15 cellular contexts compared by ENCODE assay signal in the genomic region with DNA sequence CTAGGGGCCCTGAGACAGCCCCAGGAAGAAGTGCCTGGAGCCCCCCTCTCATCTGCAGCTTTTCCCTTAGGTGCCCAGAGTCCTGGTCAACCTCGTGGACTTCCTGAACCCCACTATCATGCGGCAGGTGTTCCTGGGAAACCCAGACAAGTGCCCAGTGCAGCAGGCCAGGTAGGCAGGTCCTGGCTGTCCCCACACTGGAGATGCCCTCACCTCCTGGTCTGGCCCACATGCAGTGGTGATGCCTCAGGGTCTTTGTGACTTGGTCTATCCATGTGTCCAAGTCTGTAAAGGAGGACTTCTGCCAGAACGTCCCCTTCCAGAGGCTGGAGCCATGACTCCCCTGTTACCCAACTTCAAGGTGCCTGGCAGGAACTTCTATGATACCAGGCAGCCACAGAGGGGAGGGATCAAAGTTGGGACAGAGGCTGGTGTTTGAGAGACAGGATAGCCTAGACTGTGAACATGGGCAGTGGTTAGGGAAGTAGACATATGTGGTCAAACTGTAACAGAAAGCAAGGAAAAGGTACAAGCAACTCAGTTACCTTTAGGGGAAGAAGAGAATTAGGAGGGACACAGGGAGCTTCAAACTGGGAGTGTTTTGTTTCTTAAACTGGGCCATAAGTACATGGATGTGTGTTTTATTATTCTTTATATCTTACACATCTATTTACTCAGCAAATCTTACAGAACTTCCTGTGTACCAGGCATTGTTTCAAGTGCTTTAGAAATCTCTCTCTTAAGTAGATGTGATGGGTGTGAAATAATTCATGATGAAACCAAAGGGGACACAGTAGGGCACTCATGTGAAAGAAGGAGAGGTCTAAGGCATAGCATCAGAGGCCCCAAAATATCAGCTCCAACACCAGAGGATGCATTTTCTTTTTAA.
DNase-seq lines count a peak whose midpoint lies in the region; TF ChIP-seq lines count a peak whose summit lies in the region.
"Had no signal": no experiment of that assay in that cellular context is flagged by ENCODE, and none has a peak within 500 bp of the region (broad histone marks: within the 10 kb centered on the region; RNA-seq: fewer than 3 reads in every experiment).

No MANE protein-coding gene starts in this region.

- TF ChIP-seq CTCF in C4-2B (conservative IDR thresholded peaks at IDR 0.05) (no peak), Loucy (conservative IDR thresholded peaks at IDR 0.05; ENCODE audit: low read length) (no peak)

- no peak overlapping the region for H2AK5ac ChIP-seq in neuronal stem cell (ENCODE audit: low read depth, low read length)

- H3K4me1 ChIP-seq in Loucy (ENCODE audit: insufficient read depth, low read length, poor library complexity, severe bottlenecking): peaks cover 14% of the 10 kb centered on the region
- H3K4me1 ChIP-seq in neuronal stem cell (ENCODE audit: control insufficient read depth in 2 of 2, insufficient read depth in 1 of 2, low read depth in 1 of 2, low read length in 2 of 2): peaks cover 12% of the 10 kb centered on the region in 2 donors

- no peak overlapping the region for H3K14ac ChIP-seq in neuronal stem cell (ENCODE audit: low read length)

- no peaks in the 10 kb centered on the region for H4K20me1 ChIP-seq in Loucy (ENCODE audit: insufficient read depth, low read length, poor library complexity, severe bottlenecking)

- H3K4me3 ChIP-seq in Loucy (ENCODE audit: low read length, poor library complexity, severe bottlenecking) (no peak overlapping the region), neuronal stem cell (ENCODE audit: low read length in 2 of 2) (no peak overlapping the region)
- H3K4me3 ChIP-seq: ovary had no signal

- no peak overlapping the region for H3K4ac ChIP-seq in neuronal stem cell (ENCODE audit: low read length)

- H2BK12ac ChIP-seq in neuronal stem cell (ENCODE audit: low read length): no peak overlapping the region

- H3K4me2 ChIP-seq in Loucy (ENCODE audit: low read depth, low read length, poor library complexity, severe bottlenecking) (peak overlapping the region; percentile 31), neuronal stem cell (ENCODE audit: insufficient read depth, low read length, poor library complexity, severe bottlenecking) (no peak overlapping the region)

- H3K9me2 ChIP-seq in Loucy (replicated peaks; ENCODE audit: low read depth, low read length): no peaks in the 10 kb centered on the region

- H2BK15ac ChIP-seq in neuronal stem cell (ENCODE audit: low read length): no peak overlapping the region

- H3K27ac ChIP-seq in C4-2B: peak overlapping the region; percentile 88
- peak overlapping the region; percentile 30 for H3K27ac ChIP-seq in adipose tissue (ENCODE audit: low read depth, low read length)
- no peak overlapping the region for H3K27ac ChIP-seq in neuronal stem cell (replicated peaks; ENCODE audit: low read length)
- H3K27ac ChIP-seq: ovary had no signal

- H3K79me1 ChIP-seq in neuronal stem cell (ENCODE audit: low read depth, low read length): no peaks in the 10 kb centered on the region

- H3K23ac ChIP-seq in neuronal stem cell (ENCODE audit: low read depth, low read length, poor library complexity): no peak overlapping the region

- no peaks in the 10 kb centered on the region for H3K36me3 ChIP-seq in Loucy (ENCODE audit: insufficient read depth, low read length)
- H3K36me3 ChIP-seq in neuronal stem cell (replicated peaks in 1 of 2; ENCODE audit: control insufficient read depth in 2 of 2, insufficient read depth in 2 of 2, low read length in 2 of 2): no peaks in the 10 kb centered on the region
- H3K36me3 ChIP-seq: ovary had no signal

- peak overlapping the region; percentile 66 for H2AFZ ChIP-seq in Loucy (ENCODE audit: low read length)
- no peak overlapping the region for H2AFZ ChIP-seq in neuronal stem cell (ENCODE audit: low read length)

- H3K9me3 ChIP-seq in Loucy (ENCODE audit: insufficient read depth, low read depth, low read length) (no peaks in the 10 kb centered on the region), neuronal stem cell (replicated peaks in 1 of 2; ENCODE audit: control insufficient read depth in 2 of 2, insufficient read depth in 1 of 2, low read depth in 1 of 2, low read length in 2 of 2) (no peaks in the 10 kb centered on the region)
- H3K9me3 ChIP-seq: ovary had no signal

- H3K9ac ChIP-seq in Loucy (ENCODE audit: low read depth, low read length, poor library complexity, severe bottlenecking): no peak overlapping the region
- H3K9ac ChIP-seq in neuronal stem cell (ENCODE audit: low read depth, low read length, poor library complexity): no peak overlapping the region

- H2BK5ac ChIP-seq in neuronal stem cell (ENCODE audit: low read length): no peak overlapping the region

- H3K27me3 ChIP-seq in Loucy (ENCODE audit: insufficient read depth, low read length, poor library complexity, severe bottlenecking) (no peaks in the 10 kb centered on the region), neuronal stem cell (ENCODE audit: control insufficient read depth in 3 of 3, insufficient read depth in 3 of 3, low read depth in 1 of 3, low read length in 3 of 3) (peaks cover 0 to 12% (median 0%) of the 10 kb centered on the region in 3 experiments)
- H3K27me3 ChIP-seq: ovary had no signal

- no peak overlapping the region for H4K8ac ChIP-seq in neuronal stem cell (ENCODE audit: low read depth, low read length)

- H3F3A ChIP-seq in Loucy (ENCODE audit: low read depth): no peaks in the 10 kb centered on the region

- 70 to 82% (median 71%) methylated on average over 3 of the region's 3 CpGs for WGBS in adipose tissue, 3 donors
- WGBS in neuronal stem cell (ENCODE audit: extremely low coverage in 2 of 2, insufficient read length in 2 of 2, insufficient replicate concordance in 1 of 2), 2 donors: no CpG with 5 or more reads among the region's 3 CpGs

- no peak overlapping the region for H4K91ac ChIP-seq in neuronal stem cell (ENCODE audit: low read depth, low read length, poor library complexity)

- no peak overlapping the region for H2BK120ac ChIP-seq in neuronal stem cell (ENCODE audit: low read depth, low read length)

- DNase-seq in neuronal stem cell (ENCODE audit: low spot score) (no peak), hepatic stellate cell (ENCODE audit: low spot score) (no peak), NCI-H1092 (lab: John Stamatoyannopoulos, UW) (no peak), hypothalamus (lab: John Stamatoyannopoulos, UW) (no peak), NCI-H1105 treated with DMSO at 0.1 percent for 48 hours (lab: John Stamatoyannopoulos, UW) (no peak)
- DNase-seq: activated T-cell treated with anti-CD3 and anti-CD28 coated beads, Interleukin-2, amount 50 U/mL, for 1 hour; effector memory CD4-positive, alpha-beta T cell; head of caudate nucleus; NCI-H1436; NCI-H524; stimulated activated CD4-positive, alpha-beta T cell treated with anti-CD3 and anti-CD28 coated beads, Interleukin-1b, Interleukin-23, amount 100 ng/mL, for 48 hours had no signal

- peak overlapping the region; percentile 46 for H3K18ac ChIP-seq in neuronal stem cell (ENCODE audit: low read length)

- no peaks in the 10 kb centered on the region for H3K79me2 ChIP-seq in Loucy (ENCODE audit: insufficient read depth, low read length)
